ENCODE assay signal across 17 cellular contexts in genomic region chr1:228005511-228006033, GRCh38. TPM values are rescaled to one million over a fixed set of nuclear protein-coding genes. Genes with fewer than 3 reads are reported as not detected.
A peak's percentile ranks its signal among the peaks of the same experiment; 100 is the strongest.
DNase-seq lines count a peak whose midpoint lies in the region; ATAC-seq, FAIRE-seq and TF ChIP-seq lines count a peak whose summit lies in the region.
"Had no signal": no experiment of that assay in that cellular context is flagged by ENCODE, and none has a peak within 500 bp of the region (broad histone marks: within the 10 kb centered on the region; RNA-seq: fewer than 3 reads in every experiment).

No MANE protein-coding gene starts in this region.

- H3K4me1 Mint-ChIP-seq in neural progenitor cell, result peaks cover 66% of the 10 kb centered on the region
- H3K4me1 Mint-ChIP-seq: CD14-positive monocyte had no signal

- DNase-seq in ELF-1 (ENCODE audit: low read depth, low spot score) (peak; percentile 37), H7 (peak; percentile 68), adrenal gland (peak in 4 of 7 donors; percentile 6 to 18 (median 8)), neural progenitor cell (ENCODE audit: low spot score) (no peak), HepG2 (ENCODE audit: low spot score) (no peak), HCEC 1CT (no peak)
- DNase-seq: activated naive CD8-positive, alpha-beta T cell treated with anti-CD3 and anti-CD28 coated beads, Interleukin-2, amount 10 ng/mL, durations not matched to agents 7 days and 5 days; mucosa of descending colon; NCI-H446; PC-9; thyroid gland; WERI-Rb-1 had no signal

- 0 to 5% (median 4%) methylated on average over 4 to 13 of the region's 13 CpGs for WGBS in adrenal gland, 4 donors
- WGBS in HepG2 (ENCODE audit: low lambda C conversion rate), result 0% methylated on average over 7 of the region's 13 CpGs

- H3K36me3 Mint-ChIP-seq in neural progenitor cell, result no peaks in the 10 kb centered on the region
- H3K36me3 Mint-ChIP-seq: activated naive CD8-positive, alpha-beta T cell treated with anti-CD3 and anti-CD28 coated beads, Interleukin-2, amount 10 ng/mL, durations not matched to agents 7 days and 5 days; CD14-positive monocyte had no signal

- in situ Hi-C loops in HepG2 (cut with HindIII; ENCODE audit: extremely low pct_ligation_motif_present, low pct_unique_long_range_greater_than_20kb), result no loop called here

- H3K27ac ChIP-seq in adrenal gland (no peak overlapping the region), neural progenitor cell (no peak overlapping the region), HepG2 (ENCODE audit: extremely low read length, insufficient read depth, low read length) (no peak overlapping the region)
- H3K27ac ChIP-seq: PC-9, thyroid gland, WERI-Rb-1 had no signal

- H2AFZ ChIP-seq in neural progenitor cell (replicated peaks), result no peak overlapping the region
- H2AFZ ChIP-seq in HepG2 (ENCODE audit: low read length), result no peak overlapping the region
- H2AFZ ChIP-seq: PC-9 had no signal

- peaks cover 79% of the 10 kb centered on the region for H3K27me3 ChIP-seq in H7 (ENCODE audit: control insufficient read depth, insufficient read depth, low read length)
- peaks cover 50% of the 10 kb centered on the region for H3K27me3 ChIP-seq in adrenal gland
- H3K27me3 ChIP-seq in neural progenitor cell, result peaks cover 99% of the 10 kb centered on the region
- peaks cover 16 to 68% of the 10 kb centered on the region in 2 experiments for H3K27me3 ChIP-seq in HepG2 (ENCODE audit: control insufficient read depth in 1 of 2, insufficient read depth in 2 of 2, low read length in 2 of 2)

- H3K4me1 ChIP-seq in adrenal gland (replicated peaks in 1 of 2), result no peaks in the 10 kb centered on the region
- peaks cover 17% of the 10 kb centered on the region for H3K4me1 ChIP-seq in neural progenitor cell
- H3K4me1 ChIP-seq in HepG2 (ENCODE audit: insufficient read depth, low read length), result no peaks in the 10 kb centered on the region

- H4K20me1 ChIP-seq in neural progenitor cell (ENCODE audit: low read depth) (peaks cover 63% of the 10 kb centered on the region), HepG2 (ENCODE audit: insufficient read depth, low read length) (0 out of 2 replicates have a peak, but pooled peaks cover 3% of the 10 kb centered on the region)

- no peak for TF ChIP-seq RAD21 in HepG2 (CRISPR knock-in tag; IDR thresholded peaks at IDR 0.05)

- ATAC-seq in HepG2, result no peak
- no peak for ATAC-seq in GM21786 (IDR thresholded peaks at IDR 0.05; ENCODE audit: unreplicated experiment)
- ATAC-seq: mucosa of descending colon had no signal

- H3K27ac Mint-ChIP-seq in neural progenitor cell, result no peak overlapping the region
- H3K27ac Mint-ChIP-seq: activated naive CD8-positive, alpha-beta T cell treated with anti-CD3 and anti-CD28 coated beads, Interleukin-2, amount 10 ng/mL, durations not matched to agents 7 days and 5 days; CD14-positive monocyte had no signal

- peaks cover 4% of the 10 kb centered on the region for H3F3A ChIP-seq in neural progenitor cell (ENCODE audit: low read depth)

- POLR2A ChIA-PET in HepG2 (lab: Yijun Ruan, JAX), result no interaction called here

- H3K36me3 ChIP-seq in H7 (replicated peaks; ENCODE audit: control insufficient read depth, insufficient read depth, low read length) (no peaks in the 10 kb centered on the region), adrenal gland (replicated peaks in 1 of 2) (no peaks in the 10 kb centered on the region), neural progenitor cell (no peaks in the 10 kb centered on the region), HepG2 (replicated peaks in 1 of 2; ENCODE audit: control insufficient read depth in 1 of 2, insufficient read depth in 2 of 2, low read length in 2 of 2) (no peaks in the 10 kb centered on the region)
- H3K36me3 ChIP-seq: thyroid gland, WERI-Rb-1 had no signal

- H3K4me3 ChIP-seq in H7 (ENCODE audit: insufficient read depth, low read depth, low read length), result no peak overlapping the region
- H3K4me3 ChIP-seq in adrenal gland, result no peak overlapping the region
- H3K4me3 ChIP-seq in neural progenitor cell, result no peak overlapping the region
- no peak overlapping the region for H3K4me3 ChIP-seq in HepG2 (replicated peaks in 1 of 3; ENCODE audit: insufficient read depth in 1 of 3, low read depth in 2 of 3, low read length in 3 of 3)
- H3K4me3 ChIP-seq: mucosa of descending colon, PC-9, thyroid gland had no signal

- H3K9me3 ChIP-seq in adrenal gland (replicated peaks in 1 of 3) (no peaks in the 10 kb centered on the region), neural progenitor cell (ENCODE audit: low read depth) (no peaks in the 10 kb centered on the region), HepG2 (ENCODE audit: low read length) (no peaks in the 10 kb centered on the region)
- H3K9me3 ChIP-seq: mucosa of descending colon, thyroid gland had no signal

- no TSS peak for BruUV-seq in HepG2 (replicated peaks; lab: Mats Ljungman, UMichigan)

- no peak overlapping the region for H3K9ac ChIP-seq in neural progenitor cell
- H3K9ac ChIP-seq in HepG2 (ENCODE audit: insufficient read depth, low read depth, low read length), result no peak overlapping the region

- intact Hi-C loops in adrenal gland (cut with DNase I) (no loop called here), HepG2 (cut with micrococcal nuclease; ENCODE audit: unreplicated experiment) (no loop called here)

- no peak for TF ChIP-seq CTCF in adrenal gland (IDR thresholded peaks at IDR 0.05)
- TF ChIP-seq CTCF in neural progenitor cell (IDR thresholded peaks at IDR 0.05), result no peak
- no peak for TF ChIP-seq CTCF in HepG2 (CRISPR knock-in tag; IDR thresholded peaks at IDR 0.05)

- no peak for TF ChIP-seq POLR2A in adrenal gland (IDR thresholded peaks at IDR 0.05)
- no peak for TF ChIP-seq POLR2A in HepG2 (IDR thresholded peaks at IDR 0.05; ENCODE audit: insufficient read depth in 1 of 2, low read depth in 2 of 2, low read length in 2 of 2)

- no peak for FAIRE-seq in HepG2 (lab: Jason Lieb, UNC)
- FAIRE-seq: frontal cortex, G401.6, islet of Langerhans had no signal

- H3K4me3 Mint-ChIP-seq in neural progenitor cell, result peak overlapping the region; percentile 79
- H3K4me3 Mint-ChIP-seq: activated naive CD8-positive, alpha-beta T cell treated with anti-CD3 and anti-CD28 coated beads, Interleukin-2, amount 10 ng/mL, durations not matched to agents 7 days and 5 days had no signal

- peaks cover 41% of the 10 kb centered on the region for H3K27me3 Mint-ChIP-seq in neural progenitor cell (ENCODE audit: insufficient read depth, low read depth)

- H3K9me3 Mint-ChIP-seq in neural progenitor cell, result no peaks in the 10 kb centered on the region
- H3K9me3 Mint-ChIP-seq: activated naive CD8-positive, alpha-beta T cell treated with anti-CD3 and anti-CD28 coated beads, Interleukin-2, amount 10 ng/mL, durations not matched to agents 7 days and 5 days had no signal

- TF ChIP-seq EP300 in HepG2 (IDR thresholded peaks at IDR 0.05; ENCODE audit: low read depth in 2 of 2, low read length in 2 of 2), result no peak
- no peak for TF ChIP-seq EP300 in HepG2 (CRISPR knock-in tag; IDR thresholded peaks at IDR 0.05; ENCODE audit: borderline replicate concordance)

- CTCF ChIA-PET in HepG2 (lab: Yijun Ruan, JAX; ENCODE audit: low intra/inter-chr PET ratio, low total read pairs), result no interaction called here

- peak overlapping the region; percentile 53 for H3K4me2 ChIP-seq in neural progenitor cell
- no peak overlapping the region for H3K4me2 ChIP-seq in HepG2 (ENCODE audit: low read depth, low read length)
- H3K4me2 ChIP-seq: PC-9 had no signal

- H3K79me2 ChIP-seq in neural progenitor cell (ENCODE audit: low read depth), result no peaks in the 10 kb centered on the region
- H3K79me2 ChIP-seq in HepG2 (ENCODE audit: insufficient read depth, low read length), result no peaks in the 10 kb centered on the region

RNA-seq across cellular contexts. Expression of gene WNT3A, which starts 1.2 kb away (rescaled TPM):
- total RNA-seq in H7 (2014; rRNA removed; shearing (Covaris generic)), result 0.31 and 0.33 TPM in 2 replicates
- total RNA-seq in adrenal gland (not detected), neural progenitor cell (ENCODE audit: low replicate concordance) (0.12 TPM in 1 of 2 replicates, not detected in the other), HepG2 (2016; rRNA removed; fragmentation: Illumina TruSeq; extraction: Trizol) (not detected in 2 replicates)
- polyA plus RNA-seq in adrenal gland (not detected), HepG2 (2011; rRNA removed) (not detected in 2 replicates)
- total RNA-seq in HepG2 (2016; cell fraction: cytosol; rRNA removed; fragmentation: Illumina TruSeq; extraction: Trizol; ENCODE audit: low read depth), result not detected in 2 replicates
- total RNA-seq in HepG2 (2016; cell fraction: insoluble cytoplasmic fraction; rRNA removed; fragmentation: Illumina TruSeq; extraction: Trizol), result not detected in 2 replicates
- total RNA-seq in HepG2 (2016; cell fraction: membrane; rRNA removed; fragmentation: Illumina TruSeq; extraction: Trizol), result not detected in 2 replicates
- total RNA-seq in HepG2 (2016; cell fraction: nucleus; rRNA removed; fragmentation: Illumina TruSeq; extraction: Trizol), result not detected in 2 replicates
- not detected in 2 replicates for polyA plus RNA-seq in HepG2 (2011; cell fraction: cytosol; rRNA removed)
- not detected in 2 replicates for polyA plus RNA-seq in HepG2 (2011; cell fraction: nucleus; rRNA removed)
- polyA plus RNA-seq in HepG2 (2012), result not detected in 2 replicates
- polyA plus RNA-seq in HepG2 (2016; cell fraction: cytosol; fragmentation: Illumina TruSeq; extraction: Trizol; ENCODE audit: low read depth), result not detected in 2 replicates
- not detected in 2 replicates for polyA plus RNA-seq in HepG2 (2016; cell fraction: insoluble cytoplasmic fraction; fragmentation: Illumina TruSeq; extraction: Trizol; ENCODE audit: low read depth)
- polyA plus RNA-seq in HepG2 (2016; cell fraction: membrane; fragmentation: Illumina TruSeq; extraction: Trizol; ENCODE audit: low read depth), result not detected in 2 replicates
- not detected in 2 replicates for polyA plus RNA-seq in HepG2 (2016; cell fraction: nucleus; fragmentation: Illumina TruSeq; extraction: Trizol; ENCODE audit: insufficient read depth, low read depth)
- polyA minus RNA-seq in HepG2 (2011; rRNA and poly(A)+ RNA removed; ENCODE audit: low replicate concordance), result not detected in 2 replicates
- not detected in 2 replicates for polyA minus RNA-seq in HepG2 (2011; cell fraction: cytosol; rRNA and poly(A)+ RNA removed)
- not detected in 2 replicates for polyA minus RNA-seq in HepG2 (2011; cell fraction: nucleus; rRNA and poly(A)+ RNA removed)
- total RNA-seq: activated naive CD8-positive, alpha-beta T cell treated with anti-CD3 and anti-CD28 coated beads, Interleukin-2, amount 10 ng/mL, durations not matched to agents 7 days and 5 days; frontal cortex; mucosa of descending colon; thyroid gland had no signal
- polyA plus RNA-seq: CD14-positive monocyte had no signal

RNA-seq across cellular contexts. Expression of gene WNT9A, which starts 57.8 kb away (rescaled TPM):
- total RNA-seq in H7 (2014; rRNA removed; shearing (Covaris generic)), result 3.2 and 4.0 TPM in 2 replicates
- total RNA-seq in adrenal gland, result 1 to 10 TPM in 5 of 8 donors, under 1 TPM in 3; 0.42 to 2.9 (median 1.6) TPM
- polyA plus RNA-seq in adrenal gland, result 1 to 10 TPM in 1 of 3 donors, under 1 TPM in 2; 0.18 to 1.1 (median 0.64) TPM
- 1.4 and 2.7 TPM in 2 replicates for total RNA-seq in neural progenitor cell (ENCODE audit: low replicate concordance)
- 0.04 TPM in 2 replicates for total RNA-seq in HepG2 (2016; rRNA removed; fragmentation: Illumina TruSeq; extraction: Trizol)
- total RNA-seq in HepG2 (2016; cell fraction: cytosol; rRNA removed; fragmentation: Illumina TruSeq; extraction: Trizol; ENCODE audit: low read depth), result not detected in 2 replicates
- 0.04 TPM in 1 of 2 replicates, not detected in the other for total RNA-seq in HepG2 (2016; cell fraction: insoluble cytoplasmic fraction; rRNA removed; fragmentation: Illumina TruSeq; extraction: Trizol)
- total RNA-seq in HepG2 (2016; cell fraction: membrane; rRNA removed; fragmentation: Illumina TruSeq; extraction: Trizol), result not detected in 2 replicates
- not detected in 2 replicates for total RNA-seq in HepG2 (2016; cell fraction: nucleus; rRNA removed; fragmentation: Illumina TruSeq; extraction: Trizol)
- polyA plus RNA-seq in HepG2 (2011; rRNA removed), result not detected in 2 replicates
- 0.04 TPM in 1 of 2 replicates, not detected in the other for polyA plus RNA-seq in HepG2 (2011; cell fraction: cytosol; rRNA removed)
- polyA plus RNA-seq in HepG2 (2011; cell fraction: nucleus; rRNA removed), result 0.06 and 0.07 TPM in 2 replicates
- polyA plus RNA-seq in HepG2 (2012), result 0.04 TPM in 1 of 2 replicates, not detected in the other
- not detected in 2 replicates for polyA plus RNA-seq in HepG2 (2016; cell fraction: cytosol; fragmentation: Illumina TruSeq; extraction: Trizol; ENCODE audit: low read depth)
- polyA plus RNA-seq in HepG2 (2016; cell fraction: insoluble cytoplasmic fraction; fragmentation: Illumina TruSeq; extraction: Trizol; ENCODE audit: low read depth), result not detected in 2 replicates
- not detected in 2 replicates for polyA plus RNA-seq in HepG2 (2016; cell fraction: membrane; fragmentation: Illumina TruSeq; extraction: Trizol; ENCODE audit: low read depth)
- not detected in 2 replicates for polyA plus RNA-seq in HepG2 (2016; cell fraction: nucleus; fragmentation: Illumina TruSeq; extraction: Trizol; ENCODE audit: insufficient read depth, low read depth)
- polyA minus RNA-seq in HepG2 (2011; rRNA and poly(A)+ RNA removed; ENCODE audit: low replicate concordance), result 0.04 and 2.6 TPM in 2 replicates
- polyA minus RNA-seq in HepG2 (2011; cell fraction: cytosol; rRNA and poly(A)+ RNA removed), result not detected in 2 replicates
- polyA minus RNA-seq in HepG2 (2011; cell fraction: nucleus; rRNA and poly(A)+ RNA removed), result not detected in 2 replicates
- polyA plus RNA-seq: CD14-positive monocyte had no signal

Comparison
In these comparisons a context has a peak if more than half of its experiments do, and no peak if none do; other contexts are left out.
1. DNase-seq: peak in ELF-1 (single experiment), H7 (single experiment) and adrenal gland (4 of 7); none in neural progenitor cell (single experiment), HepG2 (single experiment) and HCEC 1CT (single experiment).